In genomic region chr7:99469381-99470065, GRCh38 we compare ENCODE assay signal across 1 cellular context.
TF ChIP-seq lines count a peak whose summit lies in the region.

No MANE protein-coding gene starts in this region.

TF ChIP-seq in K562, 482 proteins besides CTCF, POLR2A, EP300 and RAD21:
- TF ChIP-seq RFX1 (IDR thresholded peaks at IDR 0.05) = no peak
- peak; percentile 23 for TF ChIP-seq POLR3A (IDR thresholded peaks at IDR 0.05; ENCODE audit: borderline replicate concordance, extremely low read depth, insufficient read depth, insufficient read length)
